Comparison of ENCODE assay signal across 9 cellular contexts in genomic region chr6:109117346-109118035, GRCh38. TPM values are rescaled to one million over a fixed set of nuclear protein-coding genes. Genes with fewer than 3 reads are reported as not detected.
DNase-seq lines count a peak whose midpoint lies in the region; ATAC-seq and TF ChIP-seq lines count a peak whose summit lies in the region.
"Had no signal": no experiment of that assay in that cellular context is flagged by ENCODE, and none has a peak within 500 bp of the region (broad histone marks: within the 10 kb centered on the region; RNA-seq: fewer than 3 reads in every experiment).

No MANE protein-coding gene starts in this region.

- H3K4me3 ChIP-seq in liver (ENCODE audit: low read depth in 1 of 3, low read length in 3 of 3): peak overlapping the region in 1 of 3 donors; percentile 17
- H3K4me3 ChIP-seq: gastroesophageal sphincter had no signal

- 31% methylated on average over 5 of the region's 5 CpGs for WGBS in liver

- H3K9ac ChIP-seq in liver (ENCODE audit: low read depth in 1 of 2, low read length in 2 of 2): peak overlapping the region in 1 of 2 donors; percentile 50

- peak overlapping the region; percentile 82 to 84 for H3K27ac ChIP-seq in liver (ENCODE audit: low read depth in 1 of 2, low read length in 2 of 2)
- H3K27ac ChIP-seq: gastroesophageal sphincter had no signal

- ATAC-seq in GM18517 (IDR thresholded peaks at IDR 0.05; ENCODE audit: unreplicated experiment): peak; percentile 87
- ATAC-seq in HG02759 (IDR thresholded peaks at IDR 0.05; ENCODE audit: unreplicated experiment): peak; percentile 88
- no peak for ATAC-seq in HG03045 (IDR thresholded peaks at IDR 0.05; ENCODE audit: unreplicated experiment)
- no peak for ATAC-seq in HG03039 (IDR thresholded peaks at IDR 0.05; ENCODE audit: unreplicated experiment)
- ATAC-seq: gastroesophageal sphincter had no signal

- H3K9me3 ChIP-seq in liver (ENCODE audit: control insufficient read depth in 4 of 4, low read length in 3 of 4): no peaks in the 10 kb centered on the region
- H3K9me3 ChIP-seq: gastroesophageal sphincter had no signal

- no peaks in the 10 kb centered on the region for H3K27me3 ChIP-seq in liver (ENCODE audit: control insufficient read depth in 4 of 4, insufficient read depth in 4 of 4, low read length in 3 of 4)
- H3K27me3 ChIP-seq: gastroesophageal sphincter had no signal

- DNase-seq in NOMO-1 treated with DMSO at 0.1 percent for 48 hours (lab: John Stamatoyannopoulos, UW; ENCODE audit: unreplicated experiment) (peak; percentile 89), NCI-H524 (lab: John Stamatoyannopoulos, UW) (no peak)
- no peak for DNase-seq in stimulated activated CD4-positive, alpha-beta T cell treated with anti-CD3 and anti-CD28 coated beads, Interleukin-1b, Interleukin-23, amount 100 ng/mL, for 48 hours

- TF ChIP-seq RAD21 in liver (IDR thresholded peaks at IDR 0.05): peak in 1 of 2 donors; percentile 33

- H3K4me1 ChIP-seq in liver (ENCODE audit: control insufficient read depth in 4 of 4, insufficient read depth in 4 of 4, low read length in 3 of 4): peaks cover 0 to 50% (median 22%) of the 10 kb centered on the region in 4 donors

- no peaks in the 10 kb centered on the region for H3K36me3 ChIP-seq in liver (ENCODE audit: control insufficient read depth in 4 of 4, insufficient read depth in 3 of 4, low read depth in 1 of 4, low read length in 3 of 4)
- H3K36me3 ChIP-seq: gastroesophageal sphincter had no signal

- no peak for TF ChIP-seq CTCF in liver (IDR thresholded peaks at IDR 0.05; ENCODE audit: low read depth, low read length, missing input control)

TF ChIP-seq in liver, 16 proteins besides CTCF, POLR2A, EP300 and RAD21:
- TF ChIP-seq FOXA1 (IDR thresholded peaks at IDR 0.05) (no peak), EGR1 (IDR thresholded peaks at IDR 0.05; ENCODE audit: low read depth in 2 of 2) (peak in 1 of 2 donors; percentile 77), HNF4G (IDR thresholded peaks at IDR 0.05) (peak; percentile 93), FOXA2 (IDR thresholded peaks at IDR 0.05) (peak; percentile 52), ZBTB33 (IDR thresholded peaks at IDR 0.05) (peak; percentile 88), TAF1 (conservative IDR thresholded peaks at IDR 0.05) (no peak), SP1 (IDR thresholded peaks at IDR 0.05) (peak; percentile 97), YY1 (IDR thresholded peaks at IDR 0.05) (peak; percentile 84), JUND (IDR thresholded peaks at IDR 0.05) (peak; percentile 81 to 87), MAX (IDR thresholded peaks at IDR 0.05) (peak; percentile 92), RXRA (IDR thresholded peaks at IDR 0.05) (peak; percentile 84 to 88), GABPA (IDR thresholded peaks at IDR 0.05 in 1 of 2, conservative IDR thresholded peaks at IDR 0.05 in 1 of 2) (peak in 1 of 2 donors; percentile 71), NR2F2 (IDR thresholded peaks at IDR 0.05) (peak; percentile 38), HNF4A (conservative IDR thresholded peaks at IDR 0.05) (peak; percentile 97), REST (IDR thresholded peaks at IDR 0.05) (peak; percentile 78), ATF3 (IDR thresholded peaks at IDR 0.05) (peak; percentile 58)

RNA-seq across cellular contexts. Expression of gene CEP57L1, which starts 22.2 kb away (rescaled TPM):
- 10 to 100 TPM; 10.1 to 22.1 TPM for total RNA-seq in liver
- 10 to 100 TPM in 1 of 2 donors, 1 to 10 TPM in 1; 3.8 to 10.2 TPM for polyA plus RNA-seq in liver

RNA-seq across cellular contexts. Expression of gene SESN1, which starts 22.8 kb away (rescaled TPM):
- total RNA-seq in liver: 10 to 100 TPM; 14.1 to 17.0 TPM
- 1 to 10 TPM; 6.2 to 7.9 TPM for polyA plus RNA-seq in liver

Comparison
In these comparisons a context has a peak if more than half of its experiments do, and no peak if none do; other contexts are left out.
1. ATAC-seq: peak in GM18517 (single experiment) and HG02759 (single experiment); none in HG03045 (single experiment) and HG03039 (single experiment).